ENCODE assay signal across 1 cellular context in genomic region chr17:41533613-41534012, GRCh38.
TF ChIP-seq lines count a peak whose summit lies in the region.

No MANE protein-coding gene starts in this region.

TF ChIP-seq in HepG2, 621 proteins besides CTCF, POLR2A, EP300 and RAD21:
- no peak for TF ChIP-seq ZZZ3 (CRISPR knock-in tag; IDR thresholded peaks at IDR 0.05; ENCODE audit: borderline replicate concordance)
- no peak for TF ChIP-seq ZNF329 (CRISPR knock-in tag; IDR thresholded peaks at IDR 0.05; ENCODE audit: low read depth)
- peak; percentile 79 to 82 for TF ChIP-seq MAFK (conservative IDR thresholded peaks at IDR 0.05 in 1 of 2, IDR thresholded peaks at IDR 0.05 in 1 of 2; ENCODE audit: low read length in 2 of 2)
- TF ChIP-seq ZHX1 (CRISPR knock-in tag; IDR thresholded peaks at IDR 0.05; ENCODE audit: low read depth), result no peak
- TF ChIP-seq MAFF (IDR thresholded peaks at IDR 0.05; ENCODE audit: low read depth, low read length), result peak; percentile 84
